24 cellular contexts compared by ENCODE assay signal in the genomic region with DNA sequence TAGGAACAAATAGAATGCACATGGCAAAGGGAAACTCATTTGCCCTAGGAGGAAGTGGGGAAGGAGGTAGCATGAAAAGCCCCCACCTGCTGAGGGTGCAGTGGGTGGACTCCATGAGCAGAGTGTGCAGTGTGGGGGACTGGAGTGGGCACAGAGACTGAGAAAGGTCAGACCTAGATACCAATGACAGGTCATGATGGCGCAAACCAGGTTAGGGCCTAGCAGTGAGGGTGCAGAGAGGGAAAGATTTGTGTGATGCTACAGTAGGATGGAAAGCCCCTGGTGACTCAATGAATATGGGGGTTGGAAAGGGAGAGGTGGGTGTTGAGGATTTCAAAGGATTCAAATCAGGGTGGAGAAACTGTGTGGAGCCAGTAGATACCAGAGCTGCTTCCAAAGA.
DNase-seq lines count a peak whose midpoint lies in the region; ATAC-seq, FAIRE-seq and TF ChIP-seq lines count a peak whose summit lies in the region.
"Had no signal": no experiment of that assay in that cellular context is flagged by ENCODE, and none has a peak within 500 bp of the region (broad histone marks: within the 10 kb centered on the region; RNA-seq: fewer than 3 reads in every experiment).

No MANE protein-coding gene starts in this region.

- SMC1A ChIA-PET in GM12878 (lab: Charles Lee; ENCODE audit: uncharacterized antibody, unreplicated experiment): no interaction called here

- DNase-seq in activated naive CD8-positive, alpha-beta T cell treated with anti-CD3 and anti-CD28 coated beads for 36 hours: no peak
- no peak for DNase-seq in GM12878 (ENCODE audit: low read depth, low spot score)
- no peak for DNase-seq in stimulated activated effector memory CD8-positive, alpha-beta T cell treated with anti-CD3 and anti-CD28 coated beads, Interleukin-12 subunit alpha, Interleukin-12 subunit beta, amount 100 ng/mL, for 72 hours (ENCODE audit: low spot score in 2 of 2)
- no peak for DNase-seq in GOT3 (lab: John Stamatoyannopoulos, UW)
- DNase-seq: CD4-positive, CD25-positive, alpha-beta regulatory T cell; DMS153; DND-41; GM23248; HFFc6; KBM-7; MM.1S; NCI-H2081; NCI-H226; NCI-H510A; NCI-H69; RPMI8226; SHP77 had no signal

- no peak overlapping the region for H3K4me3 ChIP-seq in GM12878
- H3K4me3 ChIP-seq: BLaER1, GM23248, HAP-1 had no signal

- BruUV-seq in GM12878 (replicated peaks; lab: Mats Ljungman, UMichigan): no TSS peak

- no peak for TF ChIP-seq POLR2A in GM12878 (IDR thresholded peaks at IDR 0.05; ENCODE audit: low read depth, low read length)

- WGBS in GM12878 (ENCODE audit: insufficient coverage, insufficient replicate concordance, low lambda C conversion rate, missing lambda C conversion rate): 100% methylated on average over 1 of the region's 1 CpG

- no peak overlapping the region for H2AFZ ChIP-seq in GM12878 (ENCODE audit: control insufficient read depth, low read depth, low read length)
- H2AFZ ChIP-seq: GM23248 had no signal

- RAD21 ChIA-PET in GM12878 (lab: Charles Lee; ENCODE audit: unreplicated experiment): no interaction called here

- H3K27ac Mint-ChIP-seq in activated naive CD8-positive, alpha-beta T cell: peak overlapping the region; percentile 23
- H3K27ac Mint-ChIP-seq in activated naive CD8-positive, alpha-beta T cell treated with anti-CD3 and anti-CD28 coated beads for 36 hours: no peak overlapping the region
- H3K27ac Mint-ChIP-seq in activated T-helper 17 cell treated with anti-CD3 and anti-CD28 coated beads, Interleukin-2, amount 50 U/mL, for 72 hours: no peak overlapping the region
- H3K27ac Mint-ChIP-seq in stimulated activated effector memory CD8-positive, alpha-beta T cell treated with anti-CD3 and anti-CD28 coated beads, Interleukin-12 subunit alpha, Interleukin-12 subunit beta, amount 100 ng/mL, for 72 hours: peak overlapping the region; percentile 7
- H3K27ac Mint-ChIP-seq: CD4-positive, CD25-positive, alpha-beta regulatory T cell; HFFc6 had no signal

- H3K9me3 Mint-ChIP-seq in activated naive CD8-positive, alpha-beta T cell (ENCODE audit: low read depth): peaks cover 6% of the 10 kb centered on the region
- no peaks in the 10 kb centered on the region for H3K9me3 Mint-ChIP-seq in activated naive CD8-positive, alpha-beta T cell treated with anti-CD3 and anti-CD28 coated beads for 36 hours
- H3K9me3 Mint-ChIP-seq in activated T-helper 17 cell treated with anti-CD3 and anti-CD28 coated beads, Interleukin-2, amount 50 U/mL, for 72 hours: peaks cover 7% of the 10 kb centered on the region
- peaks cover 4% of the 10 kb centered on the region for H3K9me3 Mint-ChIP-seq in stimulated activated effector memory CD8-positive, alpha-beta T cell treated with anti-CD3 and anti-CD28 coated beads, Interleukin-12 subunit alpha, Interleukin-12 subunit beta, amount 100 ng/mL, for 72 hours
- H3K9me3 Mint-ChIP-seq: HFFc6 had no signal

- H4K20me1 ChIP-seq in GM12878 (ENCODE audit: control insufficient read depth, insufficient read depth): no peaks in the 10 kb centered on the region
- H4K20me1 ChIP-seq: BLaER1 had no signal

- peaks cover 7% of the 10 kb centered on the region for H3K4me1 Mint-ChIP-seq in activated naive CD8-positive, alpha-beta T cell (ENCODE audit: low read depth)
- peaks cover 7% of the 10 kb centered on the region for H3K4me1 Mint-ChIP-seq in activated naive CD8-positive, alpha-beta T cell treated with anti-CD3 and anti-CD28 coated beads for 36 hours
- peaks cover 4% of the 10 kb centered on the region for H3K4me1 Mint-ChIP-seq in activated T-helper 17 cell treated with anti-CD3 and anti-CD28 coated beads, Interleukin-2, amount 50 U/mL, for 72 hours
- H3K4me1 Mint-ChIP-seq in stimulated activated effector memory CD8-positive, alpha-beta T cell treated with anti-CD3 and anti-CD28 coated beads, Interleukin-12 subunit alpha, Interleukin-12 subunit beta, amount 100 ng/mL, for 72 hours: peaks cover 11% of the 10 kb centered on the region
- H3K4me1 Mint-ChIP-seq: CD4-positive, CD25-positive, alpha-beta regulatory T cell had no signal

- TF ChIP-seq RAD21 in GM12878 (IDR thresholded peaks at IDR 0.05; ENCODE audit: insufficient read depth, low read depth, low read length): no peak

- H3K9me3 ChIP-seq in GM12878 (replicated peaks; ENCODE audit: control insufficient read depth, insufficient read depth, low read length): no peaks in the 10 kb centered on the region
- H3K9me3 ChIP-seq: BLaER1, HAP-1 had no signal

- no peak overlapping the region for H3K4me2 ChIP-seq in GM12878 (ENCODE audit: control insufficient read depth, insufficient read depth)
- H3K4me2 ChIP-seq: BLaER1 had no signal

- H3K27ac ChIP-seq in GM12878 (ENCODE audit: control insufficient read depth, insufficient read depth): no peak overlapping the region
- H3K27ac ChIP-seq: BLaER1, GM23248 had no signal

- in situ Hi-C loops in GM12878 (cut with MboI): no loop called here

- peaks cover 4% of the 10 kb centered on the region for H3K36me3 Mint-ChIP-seq in activated naive CD8-positive, alpha-beta T cell
- no peaks in the 10 kb centered on the region for H3K36me3 Mint-ChIP-seq in activated naive CD8-positive, alpha-beta T cell treated with anti-CD3 and anti-CD28 coated beads for 36 hours
- no peaks in the 10 kb centered on the region for H3K36me3 Mint-ChIP-seq in activated T-helper 17 cell treated with anti-CD3 and anti-CD28 coated beads, Interleukin-2, amount 50 U/mL, for 72 hours (ENCODE audit: low read depth)
- H3K36me3 Mint-ChIP-seq in stimulated activated effector memory CD8-positive, alpha-beta T cell treated with anti-CD3 and anti-CD28 coated beads, Interleukin-12 subunit alpha, Interleukin-12 subunit beta, amount 100 ng/mL, for 72 hours: no peaks in the 10 kb centered on the region
- H3K36me3 Mint-ChIP-seq: CD4-positive, CD25-positive, alpha-beta regulatory T cell had no signal

- no peaks in the 10 kb centered on the region for H3K36me3 ChIP-seq in GM12878 (ENCODE audit: control insufficient read depth in 2 of 2, insufficient read depth in 2 of 2, low read length in 1 of 2)
- H3K36me3 ChIP-seq: BLaER1, HAP-1 had no signal

- H3K27me3 Mint-ChIP-seq in activated naive CD8-positive, alpha-beta T cell: no peaks in the 10 kb centered on the region
- H3K27me3 Mint-ChIP-seq in activated naive CD8-positive, alpha-beta T cell treated with anti-CD3 and anti-CD28 coated beads for 36 hours: no peaks in the 10 kb centered on the region
- peaks cover 7% of the 10 kb centered on the region for H3K27me3 Mint-ChIP-seq in activated T-helper 17 cell treated with anti-CD3 and anti-CD28 coated beads, Interleukin-2, amount 50 U/mL, for 72 hours

- intact Hi-C loops in GM12878 (cut with micrococcal nuclease; ENCODE audit: unreplicated experiment): no loop called here

- H3K4me1 ChIP-seq in GM12878 (ENCODE audit: control insufficient read depth, insufficient read depth, low read length): no peaks in the 10 kb centered on the region
- H3K4me1 ChIP-seq: BLaER1, HAP-1 had no signal

- POLR2A ChIA-PET in GM12878 (lab: Charles Lee): no interaction called here

- TF ChIP-seq EP300 in GM12878 (IDR thresholded peaks at IDR 0.05; ENCODE audit: borderline replicate concordance in 1 of 2, control insufficient read depth in 1 of 2, low read depth in 2 of 2, low read length in 2 of 2): no peak

- no peak overlapping the region for H3K9ac ChIP-seq in GM12878 (ENCODE audit: control insufficient read depth, insufficient read depth, low read length)
- H3K9ac ChIP-seq: BLaER1, GM23248 had no signal

- FAIRE-seq in GM12878 (lab: Jason Lieb, UNC): no peak
- FAIRE-seq: A204.1 had no signal

- no peaks in the 10 kb centered on the region for H3K79me2 ChIP-seq in GM12878 (ENCODE audit: control insufficient read depth, insufficient read depth, low read length)

- H3K27me3 ChIP-seq in GM12878 (replicated peaks in 1 of 2; ENCODE audit: control insufficient read depth in 2 of 2, insufficient read depth in 2 of 2, low read length in 1 of 2): no peaks in the 10 kb centered on the region; a peak in 2 of 4 replicates
- H3K27me3 ChIP-seq: BLaER1 had no signal

- CTCF ChIA-PET in GM12878 (lab: Yijun Ruan, JAX): no interaction called here

- no peak overlapping the region for H3K4me3 Mint-ChIP-seq in activated naive CD8-positive, alpha-beta T cell
- H3K4me3 Mint-ChIP-seq in activated naive CD8-positive, alpha-beta T cell treated with anti-CD3 and anti-CD28 coated beads for 36 hours: no peak overlapping the region
- no peak overlapping the region for H3K4me3 Mint-ChIP-seq in activated T-helper 17 cell treated with anti-CD3 and anti-CD28 coated beads, Interleukin-2, amount 50 U/mL, for 72 hours
- no peak overlapping the region for H3K4me3 Mint-ChIP-seq in stimulated activated effector memory CD8-positive, alpha-beta T cell treated with anti-CD3 and anti-CD28 coated beads, Interleukin-12 subunit alpha, Interleukin-12 subunit beta, amount 100 ng/mL, for 72 hours
- H3K4me3 Mint-ChIP-seq: CD4-positive, CD25-positive, alpha-beta regulatory T cell; HFFc6 had no signal

- TF ChIP-seq CTCF in GM12878 (IDR thresholded peaks at IDR 0.05 in 2 of 3, conservative IDR thresholded peaks at IDR 0.05 in 1 of 3; ENCODE audit: control insufficient read depth in 2 of 3, extremely low read depth in 1 of 3, insufficient read depth in 1 of 3, low read depth in 3 of 3, low read length in 3 of 3): no peak

- peak; percentile 35 for ATAC-seq in activated T-helper 17 cell treated with anti-CD3 and anti-CD28 coated beads, Interleukin-2, amount 50 U/mL, for 72 hours (replicated peaks)
- ATAC-seq in GM12878 (no peak), GM21529 (IDR thresholded peaks at IDR 0.05; ENCODE audit: unreplicated experiment) (no peak), HG03045 (IDR thresholded peaks at IDR 0.05; ENCODE audit: unreplicated experiment) (no peak)
- peak; percentile 52 for ATAC-seq in stimulated activated effector memory CD8-positive, alpha-beta T cell treated with anti-CD3 and anti-CD28 coated beads, Interleukin-12 subunit alpha, Interleukin-12 subunit beta, amount 100 ng/mL, for 72 hours

TF ChIP-seq in GM12878, 131 proteins besides CTCF, POLR2A, EP300 and RAD21 (continues in another document):
- TF ChIP-seq TARDBP (IDR thresholded peaks at IDR 0.05; ENCODE audit: borderline replicate concordance) (no peak), SREBF2 (IDR thresholded peaks at IDR 0.05; ENCODE audit: low read length) (no peak), SPI1 (IDR thresholded peaks at IDR 0.05; ENCODE audit: borderline replicate concordance, insufficient read depth, low read depth, low read length) (peak; percentile 14; the same call in 1 of the 2 replicates), JUND (IDR thresholded peaks at IDR 0.05; ENCODE audit: low read depth, low read length) (no peak)

Comparison
In these comparisons a context has a peak if more than half of its experiments do, and no peak if none do; other contexts are left out.
1. H3K27ac Mint-ChIP-seq: peak in activated naive CD8-positive, alpha-beta T cell (single experiment) and stimulated activated effector memory CD8-positive, alpha-beta T cell treated with anti-CD3 and anti-CD28 coated beads, Interleukin-12 subunit alpha, Interleukin-12 subunit beta, amount 100 ng/mL, for 72 hours (single experiment); none in activated naive CD8-positive, alpha-beta T cell treated with anti-CD3 and anti-CD28 coated beads for 36 hours (single experiment) and activated T-helper 17 cell treated with anti-CD3 and anti-CD28 coated beads, Interleukin-2, amount 50 U/mL, for 72 hours (single experiment).
2. ATAC-seq: peak in activated T-helper 17 cell treated with anti-CD3 and anti-CD28 coated beads, Interleukin-2, amount 50 U/mL, for 72 hours (single experiment) and stimulated activated effector memory CD8-positive, alpha-beta T cell treated with anti-CD3 and anti-CD28 coated beads, Interleukin-12 subunit alpha, Interleukin-12 subunit beta, amount 100 ng/mL, for 72 hours (single experiment); none in GM12878 (single experiment), GM21529 (single experiment) and HG03045 (single experiment).